ENCODE assay signal across 22 cellular contexts in the genomic region with DNA sequence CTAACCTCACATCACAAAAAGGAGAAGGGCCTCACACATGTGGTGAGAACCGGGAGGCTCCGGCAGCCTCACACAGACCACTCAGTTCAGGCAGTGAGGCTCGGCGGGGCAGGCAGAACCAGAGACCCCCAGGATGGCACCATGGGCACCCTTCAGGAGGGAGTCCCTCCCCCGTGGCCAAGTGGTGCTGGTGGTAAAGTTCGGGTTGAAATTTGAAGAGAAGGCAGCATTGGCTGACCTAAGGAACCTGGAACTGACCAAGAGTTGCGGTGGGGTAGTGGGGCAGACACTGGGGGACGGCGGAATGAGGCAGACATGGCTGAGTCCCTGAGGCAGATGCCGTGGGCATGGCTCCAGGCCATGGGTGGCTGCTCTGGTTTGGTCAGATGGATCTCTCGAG.
"Had no signal": no experiment of that assay in that cellular context is flagged by ENCODE, and none has a peak within 500 bp of the region (broad histone marks: within the 10 kb centered on the region; RNA-seq: fewer than 3 reads in every experiment).

No MANE protein-coding gene starts in this region.

- H3K4me3 ChIP-seq: pancreas, smooth muscle cell, testis, tibial artery had no signal

- H3K36me3 Mint-ChIP-seq: immature natural killer cell; naive thymus-derived CD4-positive, alpha-beta T cell; stimulated activated memory B cell treated with anti-CD40 and anti-IgM and Interleukin-4, amounts not matched to agents 10 μg/mL and 1 μg/mL and 100 μg/mL, for 72 hours; type B pancreatic cell had no signal

- H3K9me3 Mint-ChIP-seq: effector memory CD8-positive, alpha-beta T cell; immature natural killer cell; naive thymus-derived CD4-positive, alpha-beta T cell; nephron; stimulated activated memory B cell treated with anti-CD40 and anti-IgM and Interleukin-4, amounts not matched to agents 10 μg/mL and 1 μg/mL and 100 μg/mL, for 72 hours; type B pancreatic cell had no signal

- H3K27ac ChIP-seq: pancreas, testis, tibial artery had no signal

- H3K4me3 Mint-ChIP-seq: effector memory CD8-positive, alpha-beta T cell; immature natural killer cell; naive thymus-derived CD4-positive, alpha-beta T cell; nephron; stimulated activated memory B cell treated with anti-CD40 and anti-IgM and Interleukin-4, amounts not matched to agents 10 μg/mL and 1 μg/mL and 100 μg/mL, for 72 hours; type B pancreatic cell had no signal

- H3K36me3 ChIP-seq: pancreas, tibial artery had no signal

- FAIRE-seq: colon, frontal cortex, keratinocyte, pancreas, urothelium cell line had no signal

- H3K4me1 ChIP-seq: pancreas, testis, tibial artery had no signal

- H3K27me3 Mint-ChIP-seq: effector memory CD8-positive, alpha-beta T cell; stimulated activated memory B cell treated with anti-CD40 and anti-IgM and Interleukin-4, amounts not matched to agents 10 μg/mL and 1 μg/mL and 100 μg/mL, for 72 hours had no signal

- DNase-seq: central memory CD4-positive, alpha-beta T cell; dermis blood vessel endothelial cell; effector memory CD8-positive, alpha-beta T cell; hypothalamus; immature natural killer cell; mesenchymal stem cell; midbrain; naive thymus-derived CD4-positive, alpha-beta T cell; pancreas; stimulated activated CD4-positive, alpha-beta T cell treated with anti-CD3 and anti-CD28 coated beads, Interleukin-4, amount 100 ng/mL, for 4 hours; stimulated activated naive CD8-positive, alpha-beta T cell treated with anti-CD3 and anti-CD28 coated beads, Interleukin-15, Interleukin-2, amounts not matched to agents 100 U/mL and 50 U/mL, for 24 hours; substantia nigra; testis had no signal

- H3K9me3 ChIP-seq: pancreas, testis, tibial artery had no signal

- H3K27me3 ChIP-seq: pancreas, testis had no signal

- H3K4me1 Mint-ChIP-seq: immature natural killer cell; naive thymus-derived CD4-positive, alpha-beta T cell; nephron; stimulated activated memory B cell treated with anti-CD40 and anti-IgM and Interleukin-4, amounts not matched to agents 10 μg/mL and 1 μg/mL and 100 μg/mL, for 72 hours had no signal

- H3K27ac Mint-ChIP-seq: effector memory CD8-positive, alpha-beta T cell; immature natural killer cell; naive thymus-derived CD4-positive, alpha-beta T cell; nephron; stimulated activated memory B cell treated with anti-CD40 and anti-IgM and Interleukin-4, amounts not matched to agents 10 μg/mL and 1 μg/mL and 100 μg/mL, for 72 hours; type B pancreatic cell had no signal
